In genomic region chr10:70695241-70696030, GRCh38 we compare ENCODE assay signal across 27 cellular contexts. TPM values are rescaled to one million over a fixed set of nuclear protein-coding genes. Genes with fewer than 3 reads are reported as not detected.
DNase-seq lines count a peak whose midpoint lies in the region; ATAC-seq, FAIRE-seq and TF ChIP-seq lines count a peak whose summit lies in the region.
"Had no signal": no experiment of that assay in that cellular context is flagged by ENCODE, and none has a peak within 500 bp of the region (broad histone marks: within the 10 kb centered on the region; RNA-seq: fewer than 3 reads in every experiment).

No MANE protein-coding gene starts in this region.

- no peak for ATAC-seq in HG02642 (IDR thresholded peaks at IDR 0.05; ENCODE audit: poor library complexity, unreplicated experiment)
- no peak for ATAC-seq in GM21619 (IDR thresholded peaks at IDR 0.05; ENCODE audit: unreplicated experiment)
- ATAC-seq in gastrocnemius medialis, result no peak
- ATAC-seq: activated T-helper 17 cell treated with anti-CD3 and anti-CD28 coated beads, Interleukin-2, amount 50 U/mL, for 72 hours; T-helper 17 cell had no signal

- peak overlapping the region; percentile 73 for H3K4me2 ChIP-seq in GM23248 (ENCODE audit: unreplicated experiment)

- H3K27me3 ChIP-seq in GM23248 (replicated peaks; ENCODE audit: insufficient read depth) (no peaks in the 10 kb centered on the region), gastrocnemius medialis (no peaks in the 10 kb centered on the region)
- H3K27me3 ChIP-seq: tibial artery had no signal

- peak overlapping the region; percentile 60 for H3K9ac ChIP-seq in GM23248
- no peak overlapping the region for H3K9ac ChIP-seq in SK-N-MC (ENCODE audit: insufficient read length)

- no peak for TF ChIP-seq CTCF in gastrocnemius medialis (IDR thresholded peaks at IDR 0.05 in 4 of 5, conservative IDR thresholded peaks at IDR 0.05 in 1 of 5)

- no peaks in the 10 kb centered on the region for H3K79me2 ChIP-seq in GM23248 (ENCODE audit: insufficient read depth)

- H3K9me2 ChIP-seq in GM23248 (ENCODE audit: insufficient read depth), result no peaks in the 10 kb centered on the region

- H3K4me3 ChIP-seq in GM23248, result peak overlapping the region; percentile 45
- H3K4me3 ChIP-seq in SK-N-MC, result peak overlapping the region; percentile 64; the same call in 1 of the 2 replicates
- H3K4me3 ChIP-seq in gastrocnemius medialis, result no peak overlapping the region
- H3K4me3 ChIP-seq: HAP-1, tibial artery had no signal

- H3K36me3 ChIP-seq in GM23248 (ENCODE audit: low read depth), result no peaks in the 10 kb centered on the region
- H3K36me3 ChIP-seq in SK-N-MC (ENCODE audit: insufficient read depth, low read length), result no peaks in the 10 kb centered on the region
- H3K36me3 ChIP-seq in gastrocnemius medialis, result no peaks in the 10 kb centered on the region
- H3K36me3 ChIP-seq: HAP-1, tibial artery had no signal

- no peak for TF ChIP-seq POLR2A in gastrocnemius medialis (IDR thresholded peaks at IDR 0.05)

- intact Hi-C loops in gastrocnemius medialis (cut with DNase I; ENCODE audit: low total_unique reads), result no loop called here

- FAIRE-seq in GM19239 (lab: Jason Lieb, UNC), result no peak

- no peaks in the 10 kb centered on the region for H4K20me1 ChIP-seq in GM23248 (ENCODE audit: insufficient read depth)

- 47 to 52% methylated on average over 3 of the region's 3 CpGs for WGBS in GM23248 (ENCODE audit: low coverage in 1 of 2, low lambda C conversion rate in 2 of 2, missing lambda C conversion rate in 2 of 2), 2 experiments

- peak overlapping the region; percentile 82 for H3K27ac ChIP-seq in GM23248
- no peak overlapping the region; the same call in 1 of the 2 replicates for H3K27ac ChIP-seq in SK-N-MC
- H3K27ac ChIP-seq in gastrocnemius medialis, result no peak overlapping the region
- H3K27ac ChIP-seq: tibial artery, VCaP had no signal

- no peak overlapping the region for H2AFZ ChIP-seq in GM23248

- H3K4me1 ChIP-seq in GM23248 (ENCODE audit: insufficient read depth), result peaks cover 30% of the 10 kb centered on the region
- H3K4me1 ChIP-seq in gastrocnemius medialis, result no peaks in the 10 kb centered on the region
- H3K4me1 ChIP-seq: HAP-1 had no signal

- H3K9me3 ChIP-seq in GM23248 (ENCODE audit: low read depth) (no peaks in the 10 kb centered on the region), SK-N-MC (ENCODE audit: low read depth, low read length) (no peaks in the 10 kb centered on the region), gastrocnemius medialis (no peaks in the 10 kb centered on the region)
- H3K9me3 ChIP-seq: HAP-1, tibial artery had no signal

- in situ Hi-C loops in GM23248 (cut with MboI), result no loop called here
- in situ Hi-C loops in gastrocnemius medialis (cut with MboI; ENCODE audit: low sequenced_read_pairs in 4 of 4), result no loop called here

- DNase-seq in AG20443 (ENCODE audit: low spot score) (peak; percentile 52), GM23248 (peak; percentile 59), SK-N-MC (ENCODE audit: low read depth, low spot score) (no peak), hepatic stellate cell (ENCODE audit: low spot score) (peak; percentile 42), gastrocnemius medialis (no peak), GM19239 (ENCODE audit: insufficient read length, low spot score) (no peak)
- DNase-seq: activated CD4-positive, alpha-beta T cell treated with anti-CD3 and anti-CD28 coated beads, Interleukin-2, amount 10 ng/mL, durations not matched to agents 7 days and 5 days; activated CD8-positive, alpha-beta memory T cell treated with anti-CD3 and anti-CD28 coated beads, Interleukin-2, amount 50 U/mL, for 4 hours; AML-193; CD8-positive, alpha-beta memory T cell; DND-41; effector CD4-positive, alpha-beta T cell; KG1; mammary epithelial cell; naive B cell; NCI-H187; NCI-H2227 treated with DMSO at 0.1 percent for 48 hours; retina; stimulated activated CD4-positive, alpha-beta T cell treated with anti-CD3 and anti-CD28 coated beads, Interleukin-4, amount 100 ng/mL, for 24 hours; stimulated activated naive CD4-positive, alpha-beta T cell treated with Interleukin-2 at 50 U/mL for 16 hours; T-helper 17 cell; tibial artery had no signal

- peaks cover 34% of the 10 kb centered on the region for H3F3A ChIP-seq in GM23248 (ENCODE audit: insufficient read depth)

RNA-seq across cellular contexts. Expression of gene ADAMTS14, which starts 23.1 kb away (rescaled TPM):
- total RNA-seq in GM23248 (2014; rRNA removed; shearing (Covaris generic)), result 0.97 and 1.4 TPM in 2 replicates
- polyA plus RNA-seq in GM23248 (2016; fragmentation: Nextera tagmentation; extraction: Ambion mirVana), result 0.76 and 0.91 TPM in 2 replicates
- total RNA-seq in gastrocnemius medialis, result under 1 TPM in 1 of 4 donors, not detected in 3; 0.10 TPM
- total RNA-seq: activated CD4-positive, alpha-beta T cell treated with anti-CD3 and anti-CD28 coated beads, Interleukin-2, amount 10 ng/mL, durations not matched to agents 7 days and 5 days; CD8-positive, alpha-beta memory T cell; T-helper 17 cell had no signal

Comparison
In these comparisons a context has a peak if more than half of its experiments do, and no peak if none do; other contexts are left out.
1. DNase-seq: peak in AG20443 (single experiment), GM23248 (single experiment) and hepatic stellate cell (single experiment); none in SK-N-MC (single experiment), gastrocnemius medialis (0 of 2) and GM19239 (single experiment).
2. H3K4me3 ChIP-seq: peak in GM23248 (single experiment) and SK-N-MC (single experiment); none in gastrocnemius medialis (0 of 4).